Comparison of ENCODE assay signal across 8 cellular contexts in the genomic region with DNA sequence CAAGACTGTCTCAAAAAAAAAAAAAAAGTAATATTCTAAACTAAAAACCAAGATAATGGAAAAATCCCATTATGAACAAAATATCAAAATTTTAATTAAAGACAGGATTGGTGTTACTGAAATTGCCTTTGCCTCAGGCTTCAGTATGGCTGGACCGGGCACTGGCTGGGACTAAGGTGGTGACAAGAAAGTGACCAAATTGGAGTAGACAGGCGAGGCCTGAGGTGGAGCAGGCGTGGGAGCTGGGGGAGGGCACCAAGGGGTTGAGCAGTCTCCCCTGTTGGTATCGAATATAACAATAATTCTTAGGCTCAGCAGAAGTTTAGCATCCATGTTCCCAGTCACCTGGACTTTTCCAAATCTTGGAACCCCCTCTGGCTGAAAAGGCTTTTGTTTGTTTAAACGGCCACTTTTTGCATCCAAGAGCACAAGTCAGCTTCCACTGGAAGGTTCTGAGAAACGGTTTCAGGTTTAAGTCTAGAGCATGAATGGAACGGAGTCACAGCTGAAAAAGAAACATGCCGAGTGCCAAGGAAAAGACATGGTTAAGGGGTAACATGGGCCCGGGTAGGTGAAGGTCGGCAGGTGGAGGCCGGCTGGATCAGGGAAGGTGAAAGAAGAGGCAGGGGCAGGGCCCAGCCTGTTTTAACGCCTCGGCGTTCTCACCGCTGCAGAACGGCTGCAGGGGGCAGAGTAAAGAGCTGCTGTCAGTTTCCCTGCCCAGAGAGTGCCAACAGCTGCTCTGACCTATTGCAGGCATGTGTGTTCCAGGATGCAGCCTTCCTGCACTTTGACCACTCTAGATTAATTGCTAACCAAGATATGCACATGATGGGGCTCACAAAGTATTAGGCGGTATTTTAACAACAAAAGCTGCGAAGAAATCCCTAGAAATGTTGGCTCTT. TPM values are rescaled to one million over a fixed set of nuclear protein-coding genes. Genes with fewer than 3 reads are reported as not detected.
DNase-seq lines count a peak whose midpoint lies in the region; ATAC-seq and TF ChIP-seq lines count a peak whose summit lies in the region.

No MANE protein-coding gene starts in this region.

- H3K36me3 ChIP-seq in KOPT-K1 (ENCODE audit: insufficient read depth, low read length) (no peaks in the 10 kb centered on the region), body of pancreas (replicated peaks in 1 of 2; ENCODE audit: insufficient read depth in 1 of 2, low read depth in 2 of 2) (no peaks in the 10 kb centered on the region)

- TF ChIP-seq CTCF in body of pancreas (IDR thresholded peaks at IDR 0.05), result peak in 3 of 7 experiments; percentile 18 to 43 (median 29)

- TF ChIP-seq POLR2A in body of pancreas (IDR thresholded peaks at IDR 0.05), result peak in 1 of 3 donors; percentile 34

- 19 to 20% methylated on average over 17 to 18 of the region's 18 CpGs for WGBS in body of pancreas, 2 donors

- ATAC-seq in GM21825 (IDR thresholded peaks at IDR 0.05; ENCODE audit: unreplicated experiment) (peak; percentile 61), body of pancreas (peak; percentile 70)

- DNase-seq in GM03348 (ENCODE audit: low spot score) (peak; percentile 55), T-helper 1 cell (peak in 4 of 5 donors; percentile 28 to 66 (median 34)), body of pancreas (peak; percentile 68 to 82 (median 78)), inferior parietal cortex (ENCODE audit: extremely low spot score) (peak; percentile 59)
- peak; percentile 36 for DNase-seq in stimulated activated CD4-positive, alpha-beta T cell treated with anti-CD3 and anti-CD28 coated beads, Interleukin-12 subunit alpha, Interleukin-12 subunit beta, amount 100 ng/mL, for 4 hours
- no peak for DNase-seq in NK-92 treated with Interleukin-12 subunit alpha and Interleukin-12 subunit beta, amount 100 ng/mL, for 24 hours (lab: John Stamatoyannopoulos, UW)

- H3K4me3 ChIP-seq in body of pancreas, result no peak overlapping the region

- no peaks in the 10 kb centered on the region for H3K9me3 ChIP-seq in KOPT-K1 (ENCODE audit: insufficient read depth, low read length, poor library complexity, severe bottlenecking)
- no peaks in the 10 kb centered on the region for H3K9me3 ChIP-seq in body of pancreas

- H3K4me1 ChIP-seq in body of pancreas, result peaks cover 16% of the 10 kb centered on the region

- no peaks in the 10 kb centered on the region for H3K27me3 ChIP-seq in body of pancreas

- intact Hi-C loops in body of pancreas (cut with DNase I), result no loop called here

- H3K27ac ChIP-seq in KOPT-K1 (ENCODE audit: low read depth, low read length, poor library complexity, severe bottlenecking) (peak overlapping the region; percentile 18), body of pancreas (peak overlapping the region; percentile 78 to 93 (median 88))

RNA-seq across cellular contexts. Expression of a gene that starts 0.8 kb away (rescaled TPM):
- total RNA-seq in body of pancreas, result 10 to 100 TPM in 1 of 2 donors, 1 to 10 TPM in 1; 3.9 to 17.8 TPM
